In genomic region chr1:182084487-182085316, GRCh38 we compare ENCODE assay signal across 1 cellular context.
TF ChIP-seq lines count a peak whose summit lies in the region.

No MANE protein-coding gene starts in this region.

TF ChIP-seq in K562, 482 proteins besides CTCF, POLR2A, EP300 and RAD21 (continued from another document and continues in another):
- TF ChIP-seq CLOCK (CRISPR knock-in tag; IDR thresholded peaks at IDR 0.05; ENCODE audit: borderline replicate concordance) = no peak
- no peak for TF ChIP-seq PHTF2 (CRISPR knock-in tag; IDR thresholded peaks at IDR 0.05)
- TF ChIP-seq, protein P1, sequence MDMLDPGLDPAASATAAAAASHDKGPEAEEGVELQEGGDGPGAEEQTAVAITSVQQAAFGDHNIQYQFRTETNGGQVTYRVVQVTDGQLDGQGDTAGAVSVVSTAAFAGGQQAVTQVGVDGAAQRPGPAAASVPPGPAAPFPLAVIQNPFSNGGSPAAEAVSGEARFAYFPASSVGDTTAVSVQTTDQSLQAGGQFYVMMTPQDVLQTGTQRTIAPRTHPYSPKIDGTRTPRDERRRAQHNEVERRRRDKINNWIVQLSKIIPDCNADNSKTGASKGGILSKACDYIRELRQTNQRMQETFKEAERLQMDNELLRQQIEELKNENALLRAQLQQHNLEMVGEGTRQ (CRISPR knock-in tag; IDR thresholded peaks at IDR 0.05) = no peak
- no peak for TF ChIP-seq NR2F6 (CRISPR knock-in tag; IDR thresholded peaks at IDR 0.05)
- TF ChIP-seq SP2 (IDR thresholded peaks at IDR 0.05; ENCODE audit: extremely low read depth, low read depth, low read length, poor library complexity, severe bottlenecking) = no peak
- TF ChIP-seq ZC3H4 (CRISPR knock-in tag; IDR thresholded peaks at IDR 0.05; ENCODE audit: borderline replicate concordance) = no peak
- TF ChIP-seq, protein P2, sequence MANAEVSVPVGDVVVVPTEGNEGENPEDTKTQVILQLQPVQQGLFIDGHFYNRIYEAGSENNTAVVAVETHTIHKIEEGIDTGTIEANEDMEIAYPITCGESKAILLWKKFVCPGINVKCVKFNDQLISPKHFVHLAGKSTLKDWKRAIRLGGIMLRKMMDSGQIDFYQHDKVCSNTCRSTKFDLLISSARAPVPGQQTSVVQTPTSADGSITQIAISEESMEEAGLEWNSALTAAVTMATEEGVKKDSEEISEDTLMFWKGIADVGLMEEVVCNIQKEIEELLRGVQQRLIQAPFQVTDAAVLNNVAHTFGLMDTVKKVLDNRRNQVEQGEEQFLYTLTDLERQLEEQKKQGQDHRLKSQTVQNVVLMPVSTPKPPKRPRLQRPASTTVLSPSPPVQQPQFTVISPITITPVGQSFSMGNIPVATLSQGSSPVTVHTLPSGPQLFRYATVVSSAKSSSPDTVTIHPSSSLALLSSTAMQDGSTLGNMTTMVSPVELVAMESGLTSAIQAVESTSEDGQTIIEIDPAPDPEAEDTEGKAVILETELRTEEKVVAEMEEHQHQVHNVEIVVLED (CRISPR knock-in tag; IDR thresholded peaks at IDR 0.05) = no peak
- no peak for TF ChIP-seq MEF2A (IDR thresholded peaks at IDR 0.05; ENCODE audit: control insufficient read depth, low read depth, low read length)
- TF ChIP-seq PCBP2 (IDR thresholded peaks at IDR 0.05; ENCODE audit: low read depth, low read length, poor library complexity, severe bottlenecking) = no peak
- TF ChIP-seq, protein P3, sequence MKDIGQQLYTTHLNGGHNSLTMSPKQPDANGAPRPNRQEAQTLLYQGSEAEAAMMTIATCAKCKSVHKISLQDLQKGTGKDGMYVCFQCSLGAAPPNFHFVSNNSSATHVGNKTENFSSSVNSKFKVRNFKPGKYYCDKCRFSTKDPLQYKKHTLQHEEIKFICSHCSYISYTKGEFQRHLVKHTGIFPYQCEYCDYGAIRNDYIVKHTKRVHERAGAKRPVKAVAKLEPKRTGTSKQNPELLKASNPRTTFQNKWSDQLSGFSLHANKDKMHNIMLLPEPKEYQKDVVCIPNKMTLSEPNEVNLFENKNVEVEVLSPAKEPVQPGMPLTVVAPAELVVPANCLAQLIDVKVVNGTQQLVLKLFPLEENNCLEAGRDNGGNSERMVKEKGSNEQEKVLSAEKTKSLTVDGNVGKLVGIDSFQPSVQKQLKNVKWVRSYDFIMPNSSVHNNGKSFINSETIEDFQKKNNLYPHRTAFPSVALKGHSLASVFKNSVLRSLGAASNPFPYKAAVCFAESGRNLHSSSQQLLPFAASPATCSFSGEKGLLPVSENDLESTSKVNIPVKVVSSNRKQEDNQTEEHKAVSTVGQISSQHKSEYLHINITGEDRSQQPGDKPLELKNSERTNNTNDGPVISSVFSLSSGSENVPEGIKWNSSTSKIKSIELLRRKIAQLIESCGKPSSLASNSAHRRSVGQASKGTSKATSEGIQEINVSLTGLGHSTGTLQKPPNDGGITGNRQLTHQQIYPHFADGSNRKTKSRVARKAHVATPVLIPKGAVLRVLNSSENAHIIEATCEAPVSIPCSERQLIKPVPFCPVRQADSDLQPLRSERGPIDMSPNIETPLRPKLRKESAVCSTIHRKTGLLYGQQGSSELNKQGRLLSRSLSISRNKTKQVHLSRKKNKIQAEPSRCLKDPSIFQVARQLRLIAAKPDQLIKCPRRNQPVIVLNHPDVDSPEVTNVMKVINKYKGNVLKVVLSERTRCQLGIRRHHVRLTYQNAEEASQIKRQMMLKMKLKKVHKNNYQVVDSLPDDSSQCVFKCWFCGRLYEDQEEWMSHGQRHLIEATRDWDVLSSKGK (CRISPR knock-in tag; IDR thresholded peaks at IDR 0.05) = no peak
- TF ChIP-seq NKRF (IDR thresholded peaks at IDR 0.05; ENCODE audit: borderline replicate concordance) = no peak
- no peak for TF ChIP-seq NCOR1 (IDR thresholded peaks at IDR 0.05)
- TF ChIP-seq ZNF707 (CRISPR knock-in tag; conservative IDR thresholded peaks at IDR 0.05) = no peak
- TF ChIP-seq, protein P4, sequence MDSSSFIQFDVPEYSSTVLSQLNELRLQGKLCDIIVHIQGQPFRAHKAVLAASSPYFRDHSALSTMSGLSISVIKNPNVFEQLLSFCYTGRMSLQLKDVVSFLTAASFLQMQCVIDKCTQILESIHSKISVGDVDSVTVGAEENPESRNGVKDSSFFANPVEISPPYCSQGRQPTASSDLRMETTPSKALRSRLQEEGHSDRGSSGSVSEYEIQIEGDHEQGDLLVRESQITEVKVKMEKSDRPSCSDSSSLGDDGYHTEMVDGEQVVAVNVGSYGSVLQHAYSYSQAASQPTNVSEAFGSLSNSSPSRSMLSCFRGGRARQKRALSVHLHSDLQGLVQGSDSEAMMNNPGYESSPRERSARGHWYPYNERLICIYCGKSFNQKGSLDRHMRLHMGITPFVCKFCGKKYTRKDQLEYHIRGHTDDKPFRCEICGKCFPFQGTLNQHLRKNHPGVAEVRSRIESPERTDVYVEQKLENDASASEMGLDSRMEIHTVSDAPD (CRISPR knock-in tag; IDR thresholded peaks at IDR 0.05) = no peak
- TF ChIP-seq ZNF311 (CRISPR knock-in tag; IDR thresholded peaks at IDR 0.05) = no peak
- TF ChIP-seq PTTG1 (tag; IDR thresholded peaks at IDR 0.05; ENCODE audit: low read depth) = no peak
- TF ChIP-seq BRF1 (IDR thresholded peaks at IDR 0.05; ENCODE audit: borderline replicate concordance, extremely low read depth, insufficient read length) = no peak
- TF ChIP-seq NCOA6 (IDR thresholded peaks at IDR 0.05) = no peak
- TF ChIP-seq ZFPM2 (CRISPR knock-in tag; IDR thresholded peaks at IDR 0.05) = no peak
- TF ChIP-seq, protein P5, sequence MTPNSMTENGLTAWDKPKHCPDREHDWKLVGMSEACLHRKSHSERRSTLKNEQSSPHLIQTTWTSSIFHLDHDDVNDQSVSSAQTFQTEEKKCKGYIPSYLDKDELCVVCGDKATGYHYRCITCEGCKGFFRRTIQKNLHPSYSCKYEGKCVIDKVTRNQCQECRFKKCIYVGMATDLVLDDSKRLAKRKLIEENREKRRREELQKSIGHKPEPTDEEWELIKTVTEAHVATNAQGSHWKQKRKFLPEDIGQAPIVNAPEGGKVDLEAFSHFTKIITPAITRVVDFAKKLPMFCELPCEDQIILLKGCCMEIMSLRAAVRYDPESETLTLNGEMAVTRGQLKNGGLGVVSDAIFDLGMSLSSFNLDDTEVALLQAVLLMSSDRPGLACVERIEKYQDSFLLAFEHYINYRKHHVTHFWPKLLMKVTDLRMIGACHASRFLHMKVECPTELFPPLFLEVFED (CRISPR knock-in tag; conservative IDR thresholded peaks at IDR 0.05) = no peak
- no peak for TF ChIP-seq ZBTB5 (IDR thresholded peaks at IDR 0.05)
- no peak for TF ChIP-seq ZNF586 (CRISPR knock-in tag; conservative IDR thresholded peaks at IDR 0.05)
- TF ChIP-seq MAFF (IDR thresholded peaks at IDR 0.05; ENCODE audit: low read length) = no peak
- TF ChIP-seq ZNF785 (CRISPR knock-in tag; IDR thresholded peaks at IDR 0.05) = no peak
- no peak for TF ChIP-seq BCOR (IDR thresholded peaks at IDR 0.05)
- TF ChIP-seq GTF2A2 (tag; IDR thresholded peaks at IDR 0.05) = no peak
- TF ChIP-seq, protein P6, sequence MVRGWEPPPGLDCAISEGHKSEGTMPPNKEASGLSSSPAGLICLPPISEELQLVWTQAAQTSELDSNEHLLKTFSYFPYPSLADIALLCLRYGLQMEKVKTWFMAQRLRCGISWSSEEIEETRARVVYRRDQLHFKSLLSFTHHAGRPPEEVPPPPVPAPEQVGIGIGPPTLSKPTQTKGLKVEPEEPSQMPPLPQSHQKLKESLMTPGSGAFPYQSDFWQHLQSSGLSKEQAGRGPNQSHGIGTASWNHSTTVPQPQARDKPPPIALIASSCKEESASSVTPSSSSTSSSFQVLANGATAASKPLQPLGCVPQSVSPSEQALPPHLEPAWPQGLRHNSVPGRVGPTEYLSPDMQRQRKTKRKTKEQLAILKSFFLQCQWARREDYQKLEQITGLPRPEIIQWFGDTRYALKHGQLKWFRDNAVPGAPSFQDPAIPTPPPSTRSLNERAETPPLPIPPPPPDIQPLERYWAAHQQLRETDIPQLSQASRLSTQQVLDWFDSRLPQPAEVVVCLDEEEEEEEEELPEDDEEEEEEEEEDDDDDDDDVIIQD (CRISPR knock-in tag; IDR thresholded peaks at IDR 0.05) = no peak
- no peak for TF ChIP-seq NR2C2 (CRISPR knock-in tag; IDR thresholded peaks at IDR 0.05)
- TF ChIP-seq NR2C2 (tag; IDR thresholded peaks at IDR 0.05) = no peak
- no peak for TF ChIP-seq HNRNPL (IDR thresholded peaks at IDR 0.05; ENCODE audit: low read depth, low read length)
- TF ChIP-seq PTRF (tag; IDR thresholded peaks at IDR 0.05) = no peak
- TF ChIP-seq ZNF589 (CRISPR knock-in tag; IDR thresholded peaks at IDR 0.05; ENCODE audit: low read depth) = no peak
- TF ChIP-seq ZNF780A (CRISPR knock-in tag; IDR thresholded peaks at IDR 0.05) = no peak
- no peak for TF ChIP-seq PHB2 (IDR thresholded peaks at IDR 0.05; ENCODE audit: low read depth)
- TF ChIP-seq MXD1 (CRISPR knock-in tag; IDR thresholded peaks at IDR 0.05; ENCODE audit: borderline replicate concordance, poor library complexity, severe bottlenecking) = no peak
- TF ChIP-seq NFE2L1 (tag; IDR thresholded peaks at IDR 0.05; ENCODE audit: borderline replicate concordance, low read depth) = no peak
- TF ChIP-seq ETS1 (conservative IDR thresholded peaks at IDR 0.05; ENCODE audit: control insufficient read depth, low read depth, low read length) = no peak
- TF ChIP-seq RCOR1 (IDR thresholded peaks at IDR 0.05; ENCODE audit: borderline replicate concordance in 1 of 2, low read depth in 2 of 2, low read length in 2 of 2) = peak in 1 of 2 experiments; percentile 65; a peak in 1 of 4 replicates
- TF ChIP-seq ZFP36 (IDR thresholded peaks at IDR 0.05; ENCODE audit: low read depth, low read length, partially characterized antibody) = peak; percentile 23
- no peak for TF ChIP-seq ZSCAN32 (CRISPR knock-in tag; IDR thresholded peaks at IDR 0.05)
- no peak for TF ChIP-seq ATF2 (CRISPR knock-in tag; IDR thresholded peaks at IDR 0.05)
- 0 out of 2 replicates have a peak, but pooled peaks have one; percentile 6 for TF ChIP-seq MAFG (tag; conservative IDR thresholded peaks at IDR 0.05)
- no peak for TF ChIP-seq BRCA1 (IDR thresholded peaks at IDR 0.05)
- no peak for TF ChIP-seq BRCA1 (CRISPR knock-in tag; IDR thresholded peaks at IDR 0.05)
